In the genomic region with DNA sequence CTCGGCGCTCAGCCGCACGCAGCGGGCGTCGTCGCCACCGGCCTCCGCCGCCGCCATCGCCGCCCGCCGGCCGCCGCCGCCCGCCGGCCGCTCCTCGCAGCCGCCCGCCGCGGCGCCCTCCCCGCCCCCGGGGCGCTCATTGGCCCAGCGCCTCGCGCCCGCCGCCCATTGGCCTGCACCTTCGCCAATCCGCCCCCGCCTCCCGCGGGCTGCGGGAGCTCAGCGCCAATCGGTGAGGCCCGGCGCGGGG, we compare ENCODE assay signal across 8 cellular contexts. TPM values are rescaled to one million over a fixed set of nuclear protein-coding genes. Genes with fewer than 3 reads are reported as not detected.
A peak's percentile ranks its signal among the peaks of the same experiment; 100 is the strongest.
DNase-seq lines count a peak whose midpoint lies in the region; ATAC-seq and TF ChIP-seq lines count a peak whose summit lies in the region.

A gene with protein sequence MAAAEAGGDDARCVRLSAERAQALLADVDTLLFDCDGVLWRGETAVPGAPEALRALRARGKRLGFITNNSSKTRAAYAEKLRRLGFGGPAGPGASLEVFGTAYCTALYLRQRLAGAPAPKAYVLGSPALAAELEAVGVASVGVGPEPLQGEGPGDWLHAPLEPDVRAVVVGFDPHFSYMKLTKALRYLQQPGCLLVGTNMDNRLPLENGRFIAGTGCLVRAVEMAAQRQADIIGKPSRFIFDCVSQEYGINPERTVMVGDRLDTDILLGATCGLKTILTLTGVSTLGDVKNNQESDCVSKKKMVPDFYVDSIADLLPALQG (minus strand): TSS at position 120 of the 250 bp plus-strand sequence. CDS start 63 bp downstream, at position 57.

- H3K79me2 ChIP-seq in PC-9 (ENCODE audit: low read depth) = peaks cover 25% of the 10 kb centered on the region

- H3K27me3 ChIP-seq in H7 (ENCODE audit: control insufficient read depth, insufficient read depth, low read length) = no peaks in the 10 kb centered on the region
- H3K27me3 ChIP-seq in PC-9 (ENCODE audit: insufficient read depth, low read depth) = no peaks in the 10 kb centered on the region

- CTCF ChIA-PET in PC-9 (lab: Charles Lee) = interaction anchor here (1.0 kb wide), 1 partner anchor 20 kb away, joined by 4 read pairs; no protein-coding TSS in a partner anchor

- peak within 1 kb of the TSS; percentile 87 for H2AFZ ChIP-seq in PC-9

- in situ Hi-C loops in Caki2 (cut with HindIII; ENCODE audit: low pct_unique_long_range_greater_than_20kb, low sequenced_read_pairs) = no loop called here

- no peaks in the 10 kb centered on the region for H3K36me3 Mint-ChIP-seq in natural killer cell treated with Interleukin-12 subunit alpha and Interleukin-12 subunit beta and Interleukin-15 and Interleukin-18, amount 100 ng/mL, for 72 hours

- H3K4me3 Mint-ChIP-seq in natural killer cell treated with Interleukin-12 subunit alpha and Interleukin-12 subunit beta and Interleukin-15 and Interleukin-18, amount 100 ng/mL, for 72 hours = peak within 1 kb of the TSS; percentile 90

- H3F3A ChIP-seq in PC-9 (ENCODE audit: insufficient read depth, low read depth) = peaks cover 53% of the 10 kb centered on the region

- peaks cover 28% of the 10 kb centered on the region for H3K4me1 ChIP-seq in PC-9 (replicated peaks; ENCODE audit: insufficient read depth)

- no peak for TF ChIP-seq CTCF in PC-9 (conservative IDR thresholded peaks at IDR 0.05)
- no peak for TF ChIP-seq CTCF in epithelial cell of esophagus (IDR thresholded peaks at IDR 0.05; ENCODE audit: insufficient read depth, low read depth, low read length, missing control alignments)
- TF ChIP-seq CTCF in GM20000 (IDR thresholded peaks at IDR 0.05; ENCODE audit: extremely low read depth, missing control alignments) = no peak

- H3K4me2 ChIP-seq in PC-9 = peak within 1 kb of the TSS; percentile 99

- intact Hi-C loops in PC-9 (cut with micrococcal nuclease; ENCODE audit: unreplicated experiment) = loop anchor here (1.0 to 5.0 kb wide), 2 partner anchors 38 to 59 kb away; a partner anchor contains a TSS

- H3K4me3 ChIP-seq in H7 (ENCODE audit: insufficient read depth, low read depth, low read length) = peak within 1 kb of the TSS; percentile 90
- H3K4me3 ChIP-seq in PC-9 = peak within 1 kb of the TSS; percentile 85
- peak within 1 kb of the TSS; percentile 68 for H3K4me3 ChIP-seq in epithelial cell of esophagus (ENCODE audit: low read length)

- no peaks in the 10 kb centered on the region for H3K9me3 Mint-ChIP-seq in natural killer cell treated with Interleukin-12 subunit alpha and Interleukin-12 subunit beta and Interleukin-15 and Interleukin-18, amount 100 ng/mL, for 72 hours

- POLR2A ChIA-PET in PC-9 (lab: Charles Lee; ENCODE audit: unreplicated experiment) = interaction anchor here (0.6 to 1.9 kb wide), 4 partner anchors 60 to 318 kb away, joined by 3 to 16 read pairs (median 7); a partner anchor contains a TSS

- H3K36me3 ChIP-seq in H7 (replicated peaks; ENCODE audit: control insufficient read depth, insufficient read depth, low read length) (peaks cover 11% of the 10 kb centered on the region), PC-9 (ENCODE audit: low read depth) (no peaks in the 10 kb centered on the region)

- peaks cover 19% of the 10 kb centered on the region; the same call in 1 of the 2 replicates for H4K20me1 ChIP-seq in PC-9 (ENCODE audit: insufficient read depth)

- peak within 1 kb of the TSS; percentile 92 for H3K27ac ChIP-seq in PC-9

- peak; percentile 95 to 96 for ATAC-seq in natural killer cell treated with Interleukin-12 subunit alpha and Interleukin-12 subunit beta and Interleukin-15 and Interleukin-18, amount 100 ng/mL, for 72 hours

- H3K4me1 Mint-ChIP-seq in natural killer cell treated with Interleukin-12 subunit alpha and Interleukin-12 subunit beta and Interleukin-15 and Interleukin-18, amount 100 ng/mL, for 72 hours (ENCODE audit: low read depth in 2 of 2) = peaks cover 12 to 17% of the 10 kb centered on the region in 2 donors

- BruUV-seq in PC-9 (replicated peaks; lab: Mats Ljungman, UMichigan) = no TSS peak

- H3K9me2 ChIP-seq in PC-9 (ENCODE audit: insufficient read depth) = no peaks in the 10 kb centered on the region

- H3K9me3 ChIP-seq in PC-9 (ENCODE audit: insufficient read depth, low read depth) = no peaks in the 10 kb centered on the region

- DNase-seq in Caki2 (ENCODE audit: low read depth) (no peak), H7 (no peak), PC-9 (no peak), epithelial cell of esophagus (ENCODE audit: low read depth) (no peak), GM20000 (ENCODE audit: low spot score) (no peak), NCI-H1092 (lab: John Stamatoyannopoulos, UW) (no peak)
- DNase-seq in natural killer cell treated with Interleukin-12 subunit alpha and Interleukin-12 subunit beta and Interleukin-15 and Interleukin-18, amount 100 ng/mL, for 72 hours (ENCODE audit: low spot score) = no peak
- DNase-seq in activated CD4-positive, CD25-positive, alpha-beta regulatory T cell treated with anti-CD3 and anti-CD28 coated beads, Interleukin-2, amount 50 U/mL, for 72 hours = no peak

- H3K27me3 Mint-ChIP-seq in natural killer cell treated with Interleukin-12 subunit alpha and Interleukin-12 subunit beta and Interleukin-15 and Interleukin-18, amount 100 ng/mL, for 72 hours = no peaks in the 10 kb centered on the region

- H3K27ac Mint-ChIP-seq in natural killer cell treated with Interleukin-12 subunit alpha and Interleukin-12 subunit beta and Interleukin-15 and Interleukin-18, amount 100 ng/mL, for 72 hours = peak within 1 kb of the TSS; percentile 82 to 84

RNA-seq across cellular contexts. Expression of the gene that starts here (rescaled TPM):
- 59.6 and 78.5 TPM in 2 replicates for total RNA-seq in Caki2 (2014; rRNA removed; shearing (Covaris generic); ENCODE audit: low replicate concordance)
- 42.5 and 57.4 TPM in 2 replicates for total RNA-seq in H7 (2014; rRNA removed; shearing (Covaris generic))
- total RNA-seq in PC-9 (2021) = 20.2 and 23.4 TPM in 2 replicates
- total RNA-seq in natural killer cell treated with Interleukin-12 subunit alpha and Interleukin-12 subunit beta and Interleukin-15 and Interleukin-18, amount 100 ng/mL, for 72 hours = 10 to 100 TPM; 18.8 to 39.8 TPM
